19 cellular contexts compared by ENCODE assay signal in genomic region chr22:17843189-17843588, GRCh38.
A peak's percentile ranks its signal among the peaks of the same experiment; 100 is the strongest.
DNase-seq lines count a peak whose midpoint lies in the region; ATAC-seq and TF ChIP-seq lines count a peak whose summit lies in the region.
"Had no signal": no experiment of that assay in that cellular context is flagged by ENCODE, and none has a peak within 500 bp of the region (broad histone marks: within the 10 kb centered on the region; RNA-seq: fewer than 3 reads in every experiment).

No MANE protein-coding gene starts in this region.

- intact Hi-C loops in mammary epithelial cell (cut with micrococcal nuclease): no loop called here

- in situ Hi-C loops in mammary epithelial cell (cut with MboI; ENCODE audit: low sequenced_read_pairs in 2 of 2): loop anchor here in 1 of 2 donors (5.0 kb wide), 1 partner anchor 229 kb away; no protein-coding TSS in a partner anchor

- H3K4me2 ChIP-seq in mammary epithelial cell (ENCODE audit: insufficient read depth, low read depth, low read length): no peak overlapping the region
- H3K4me2 ChIP-seq: hepatocyte had no signal

- peaks cover 8% of the 10 kb centered on the region for H3K4me1 Mint-ChIP-seq in stimulated activated naive CD8-positive, alpha-beta T cell treated with anti-CD3 and anti-CD28 coated beads, Interleukin-15, Interleukin-2, amounts not matched to agents 100 ng/mL and 50 ng/mL, for 24 hours (ENCODE audit: low read depth)
- peaks cover 6% of the 10 kb centered on the region for H3K4me1 Mint-ChIP-seq in central memory CD8-positive, alpha-beta T cell
- H3K4me1 Mint-ChIP-seq in naive thymus-derived CD8-positive, alpha-beta T cell: peaks cover 0 to 12% (median 3%) of the 10 kb centered on the region in 4 donors

- H3K9ac ChIP-seq in mammary epithelial cell (ENCODE audit: insufficient read depth, low read length): no peak overlapping the region

- H3K79me2 ChIP-seq in mammary epithelial cell (ENCODE audit: insufficient read depth, low read length): no peaks in the 10 kb centered on the region
- H3K79me2 ChIP-seq: hepatocyte had no signal

- CTCF ChIA-PET in mammary epithelial cell (lab: Charles Lee; ENCODE audit: low non-redundant PET): no interaction called here

- peaks cover 6% of the 10 kb centered on the region for H3K36me3 ChIP-seq in mammary epithelial cell (ENCODE audit: insufficient read depth, low read length)
- H3K36me3 ChIP-seq: SJCRH30 had no signal

- H2AFZ ChIP-seq in mammary epithelial cell (ENCODE audit: low read depth, low read length): no peak overlapping the region
- H2AFZ ChIP-seq: hepatocyte had no signal

- WGBS in mammary epithelial cell (ENCODE audit: low coverage, missing lambda C conversion rate): 89% methylated on average over 7 of the region's 8 CpGs

- no peak for DNase-seq in stimulated activated naive CD8-positive, alpha-beta T cell treated with anti-CD3 and anti-CD28 coated beads, Interleukin-15, Interleukin-2, amounts not matched to agents 100 U/mL and 50 U/mL, for 24 hours
- DNase-seq in central memory CD8-positive, alpha-beta T cell (ENCODE audit: low spot score in 2 of 2): no peak
- no peak for DNase-seq in naive thymus-derived CD8-positive, alpha-beta T cell
- DNase-seq in SW 1271 (lab: John Stamatoyannopoulos, UW) (no peak), mammary epithelial cell (no peak)
- DNase-seq: activated CD4-positive, alpha-beta T cell treated with anti-CD3 and anti-CD28 coated beads, Interleukin-2, amount 10 ng/mL, durations not matched to agents 7 days and 5 days; foreskin fibroblast; HCEC 1CT; Karpas-422; NCI-H2171 treated with DMSO at 0.1 percent for 48 hours; NCI-H526; SJCRH30; stimulated activated CD8-positive, alpha-beta memory T cell treated with anti-CD3 and anti-CD28 coated beads, Interleukin-4, amount 100 ng/mL, for 48 hours had no signal

- no peaks in the 10 kb centered on the region for H4K20me1 ChIP-seq in mammary epithelial cell (ENCODE audit: insufficient read depth, low read length)

- H3K9me3 ChIP-seq in mammary epithelial cell (replicated peaks; ENCODE audit: insufficient read depth, low read length): no peaks in the 10 kb centered on the region
- H3K9me3 ChIP-seq: SJCRH30, vagina had no signal

- H3K27ac Mint-ChIP-seq in stimulated activated naive CD8-positive, alpha-beta T cell treated with anti-CD3 and anti-CD28 coated beads, Interleukin-15, Interleukin-2, amounts not matched to agents 100 ng/mL and 50 ng/mL, for 24 hours: peak overlapping the region; percentile 36
- H3K27ac Mint-ChIP-seq in central memory CD8-positive, alpha-beta T cell (ENCODE audit: low read depth): peak overlapping the region; percentile 80
- H3K27ac Mint-ChIP-seq in naive thymus-derived CD8-positive, alpha-beta T cell: peak overlapping the region in 6 of 10 donors; percentile 13 to 85 (median 52)

- H3K4me1 ChIP-seq in mammary epithelial cell (ENCODE audit: insufficient read depth, low read length): peaks cover 16% of the 10 kb centered on the region

- no peaks in the 10 kb centered on the region for H3K9me3 Mint-ChIP-seq in stimulated activated naive CD8-positive, alpha-beta T cell treated with anti-CD3 and anti-CD28 coated beads, Interleukin-15, Interleukin-2, amounts not matched to agents 100 ng/mL and 50 ng/mL, for 24 hours
- H3K9me3 Mint-ChIP-seq in central memory CD8-positive, alpha-beta T cell: no peaks in the 10 kb centered on the region
- H3K9me3 Mint-ChIP-seq in naive thymus-derived CD8-positive, alpha-beta T cell: no peaks in the 10 kb centered on the region
- H3K9me3 Mint-ChIP-seq: activated CD4-positive, alpha-beta T cell treated with anti-CD3 and anti-CD28 coated beads, Interleukin-2, amount 10 ng/mL, durations not matched to agents 7 days and 5 days; CD14-positive monocyte had no signal

- no peak for TF ChIP-seq CTCF in mammary epithelial cell (conservative IDR thresholded peaks at IDR 0.05 in 1 of 2, IDR thresholded peaks at IDR 0.05 in 1 of 2; ENCODE audit: extremely low read depth in 1 of 2, insufficient read depth in 1 of 2, low read depth in 1 of 2, low read length in 2 of 2)

- H3K36me3 Mint-ChIP-seq in stimulated activated naive CD8-positive, alpha-beta T cell treated with anti-CD3 and anti-CD28 coated beads, Interleukin-15, Interleukin-2, amounts not matched to agents 100 ng/mL and 50 ng/mL, for 24 hours (ENCODE audit: low read depth): peaks cover 11% of the 10 kb centered on the region
- peaks cover 12% of the 10 kb centered on the region for H3K36me3 Mint-ChIP-seq in central memory CD8-positive, alpha-beta T cell (ENCODE audit: insufficient read depth)
- peaks cover 0 to 14% (median 0%) of the 10 kb centered on the region in 3 donors for H3K36me3 Mint-ChIP-seq in naive thymus-derived CD8-positive, alpha-beta T cell

- H3K4me3 ChIP-seq in mammary epithelial cell (replicated peaks in 1 of 3; ENCODE audit: insufficient read depth in 1 of 3, low read depth in 2 of 3, low read length in 3 of 3): no peak overlapping the region
- H3K4me3 ChIP-seq: hepatocyte, SJCRH30 had no signal

- H3K27me3 Mint-ChIP-seq in stimulated activated naive CD8-positive, alpha-beta T cell treated with anti-CD3 and anti-CD28 coated beads, Interleukin-15, Interleukin-2, amounts not matched to agents 100 ng/mL and 50 ng/mL, for 24 hours: no peaks in the 10 kb centered on the region
- no peaks in the 10 kb centered on the region for H3K27me3 Mint-ChIP-seq in central memory CD8-positive, alpha-beta T cell
- H3K27me3 Mint-ChIP-seq in naive thymus-derived CD8-positive, alpha-beta T cell: no peaks in the 10 kb centered on the region
- H3K27me3 Mint-ChIP-seq: activated CD4-positive, alpha-beta T cell treated with anti-CD3 and anti-CD28 coated beads, Interleukin-2, amount 10 ng/mL, durations not matched to agents 7 days and 5 days had no signal

- dilution Hi-C loops in mammary epithelial cell (cut with HindIII; ENCODE audit: low sequenced_read_pairs): no loop called here

- POLR2A ChIA-PET in naive thymus-derived CD8-positive, alpha-beta T cell (lab: Charles Lee): no interaction called here

- no TSS peak for BruUV-seq in mammary epithelial cell (replicated peaks; lab: Mats Ljungman, UMichigan)

- H3K27me3 ChIP-seq in mammary epithelial cell (ENCODE audit: insufficient read depth, low read length): no peaks in the 10 kb centered on the region
- H3K27me3 ChIP-seq: hepatocyte, SJCRH30, vagina had no signal

- no peak overlapping the region for H3K27ac ChIP-seq in mammary epithelial cell (ENCODE audit: insufficient read depth, low read depth, low read length)
- H3K27ac ChIP-seq: hepatocyte, SJCRH30 had no signal

- no peak for ATAC-seq in stimulated activated naive CD8-positive, alpha-beta T cell treated with anti-CD3 and anti-CD28 coated beads, Interleukin-15, Interleukin-2, amounts not matched to agents 100 U/mL and 50 U/mL, for 24 hours
- ATAC-seq in central memory CD8-positive, alpha-beta T cell (replicated peaks; ENCODE audit: extremely low read depth, poor library complexity, severe bottlenecking): no peak
- no peak for ATAC-seq in naive thymus-derived CD8-positive, alpha-beta T cell
- no peak for ATAC-seq in GM19455 (IDR thresholded peaks at IDR 0.05; ENCODE audit: unreplicated experiment)
- ATAC-seq: Panc1 had no signal

- no peak overlapping the region for H3K4me3 Mint-ChIP-seq in stimulated activated naive CD8-positive, alpha-beta T cell treated with anti-CD3 and anti-CD28 coated beads, Interleukin-15, Interleukin-2, amounts not matched to agents 100 ng/mL and 50 ng/mL, for 24 hours
- peak overlapping the region; percentile 69 for H3K4me3 Mint-ChIP-seq in central memory CD8-positive, alpha-beta T cell
- H3K4me3 Mint-ChIP-seq in naive thymus-derived CD8-positive, alpha-beta T cell: peak overlapping the region in 7 of 10 donors; percentile 2 to 62 (median 12)
- H3K4me3 Mint-ChIP-seq: activated CD4-positive, alpha-beta T cell treated with anti-CD3 and anti-CD28 coated beads, Interleukin-2, amount 10 ng/mL, durations not matched to agents 7 days and 5 days had no signal
